19 cellular contexts compared by ENCODE assay signal in the genomic region with DNA sequence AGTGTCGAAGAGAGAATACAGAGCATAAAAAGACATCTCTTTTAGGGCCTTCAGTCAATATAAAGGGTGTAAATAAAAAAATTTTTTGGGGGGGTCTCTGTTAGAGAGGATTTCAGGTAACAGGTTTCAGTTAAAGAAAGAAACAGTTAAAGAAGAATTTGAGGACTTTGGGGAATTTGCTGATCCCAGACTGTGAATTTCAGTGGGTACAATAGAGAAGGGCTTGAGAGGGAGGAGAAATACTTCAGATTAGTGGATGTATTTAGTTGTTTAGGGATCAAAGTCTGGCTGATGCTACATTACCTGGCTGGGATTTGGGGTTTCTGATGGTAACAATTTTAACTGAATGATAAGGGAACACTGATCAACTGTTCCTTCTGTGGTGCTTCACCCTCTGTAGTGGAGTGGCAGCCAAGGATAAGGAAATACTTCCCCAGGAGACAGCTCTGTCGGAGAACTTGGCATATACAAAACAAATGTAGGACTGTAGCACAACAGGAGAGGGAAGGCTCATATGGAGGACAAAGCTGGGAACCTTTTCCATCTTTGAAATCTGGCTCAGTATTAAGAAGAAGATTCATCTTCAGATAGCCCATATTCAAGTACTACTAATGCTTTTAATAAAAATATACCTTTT.
"Had no signal": no experiment of that assay in that cellular context is flagged by ENCODE, and none has a peak within 500 bp of the region (broad histone marks: within the 10 kb centered on the region; RNA-seq: fewer than 3 reads in every experiment).

No MANE protein-coding gene starts in this region.

- H3K4me3 ChIP-seq: ascending aorta, esophagus muscularis mucosa, hepatocyte, lung, skin epidermis, tibial nerve had no signal

- H3K9me3 ChIP-seq: ascending aorta, tibial nerve had no signal

- DNase-seq: activated CD4-positive, alpha-beta T cell treated with anti-CD3 and anti-CD28 coated beads, Interleukin-2, amount 50 U/mL, for 48 hours; activated naive CD4-positive, alpha-beta T cell treated with anti-CD3 and anti-CD28 coated beads for 36 hours; activated T-cell treated with anti-CD3 and anti-CD28 coated beads, Interleukin-2, amount 50 U/mL, for 24 hours; cerebellar nuclear complex; effector CD8-positive, alpha-beta T cell; left cardiac atrium; occipital lobe; SW 1271; T-helper 2 cell; WERI-Rb-1 had no signal

- H3K4me3 Mint-ChIP-seq: activated naive CD4-positive, alpha-beta T cell treated with anti-CD3 and anti-CD28 coated beads for 36 hours; activated T-cell treated with anti-CD3 and anti-CD28 coated beads, Interleukin-2, amount 50 U/mL, for 24 hours; stimulated activated naive CD8-positive, alpha-beta T cell treated with anti-CD3 and anti-CD28 coated beads, Interleukin-15, Interleukin-2, amounts not matched to agents 100 ng/mL and 50 ng/mL, for 24 hours had no signal

- H3K27ac Mint-ChIP-seq: activated naive CD4-positive, alpha-beta T cell treated with anti-CD3 and anti-CD28 coated beads for 36 hours; activated T-cell treated with anti-CD3 and anti-CD28 coated beads, Interleukin-2, amount 50 U/mL, for 24 hours; activated T-helper 2 cell treated with anti-CD3 and anti-CD28 coated beads, Interferon-gamma antibody, Interleukin-2, Interleukin-4, amounts not matched to agents 10 μg/mL and 5 μg/mL and 100 μg/mL, durations not matched to agents 14 hours and 24 hours and 36 hours; progenitor cell of endocrine pancreas had no signal

- H3K27me3 ChIP-seq: ascending aorta, esophagus muscularis mucosa, hepatocyte, tibial nerve had no signal

- H3K27ac ChIP-seq: ascending aorta, esophagus muscularis mucosa, hepatocyte, skin epidermis, tibial nerve, WERI-Rb-1 had no signal

- H3K27me3 Mint-ChIP-seq: activated T-cell treated with anti-CD3 and anti-CD28 coated beads, Interleukin-2, amount 50 U/mL, for 24 hours; progenitor cell of endocrine pancreas; stimulated activated naive CD8-positive, alpha-beta T cell treated with anti-CD3 and anti-CD28 coated beads, Interleukin-15, Interleukin-2, amounts not matched to agents 100 ng/mL and 50 ng/mL, for 24 hours had no signal
